10 cellular contexts compared by ENCODE assay signal in the genomic region with DNA sequence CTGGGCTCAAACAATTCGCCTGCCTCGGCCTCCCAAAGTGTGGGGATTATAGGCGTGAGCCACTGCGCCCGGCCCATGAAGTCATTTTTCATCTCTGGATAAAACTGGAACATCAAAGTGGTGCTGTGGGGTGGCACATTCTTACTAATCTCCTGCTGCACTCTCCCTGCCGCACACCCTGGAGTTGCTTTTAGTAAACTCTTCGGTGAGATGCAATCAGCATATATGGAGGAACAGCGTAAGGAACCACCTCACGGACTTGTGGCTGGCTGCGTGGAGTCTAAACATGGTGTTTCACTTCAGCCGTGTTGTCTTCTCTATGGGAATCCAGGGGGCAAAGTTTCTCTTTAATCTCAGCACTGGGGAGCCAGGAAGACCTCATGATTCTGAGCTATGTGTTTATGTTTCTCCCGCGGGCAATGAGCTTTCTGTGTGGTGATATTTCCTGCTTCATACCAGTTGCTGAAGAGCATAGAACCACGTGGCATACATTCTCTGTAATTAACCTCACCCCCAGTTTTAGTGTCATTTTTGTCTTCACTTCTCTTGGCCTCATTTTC.
DNase-seq lines count a peak whose midpoint lies in the region; ATAC-seq and TF ChIP-seq lines count a peak whose summit lies in the region.
"Had no signal": no experiment of that assay in that cellular context is flagged by ENCODE, and none has a peak within 500 bp of the region (broad histone marks: within the 10 kb centered on the region; RNA-seq: fewer than 3 reads in every experiment).

No MANE protein-coding gene starts in this region.

- no peak for TF ChIP-seq CTCF in SU-DHL-6 (IDR thresholded peaks at IDR 0.05; ENCODE audit: insufficient read depth, low read length, poor library complexity, severe bottlenecking)

- H3K79me2 ChIP-seq in SU-DHL-6 (ENCODE audit: insufficient read depth, low read length) = peaks cover 81% of the 10 kb centered on the region

- H3K9me3 ChIP-seq in SU-DHL-6 (ENCODE audit: insufficient read depth, low read length) = no peaks in the 10 kb centered on the region

- no peaks in the 10 kb centered on the region for H3K27me3 ChIP-seq in SU-DHL-6 (ENCODE audit: low read length)

- H3K27ac ChIP-seq in SU-DHL-6 (ENCODE audit: low read depth, low read length) = peak overlapping the region; percentile 99

- TF ChIP-seq POLR2A in GM18951 (IDR thresholded peaks at IDR 0.05; ENCODE audit: extremely low read depth, insufficient read depth, insufficient read length) (peak; percentile 47), erythroblast (IDR thresholded peaks at IDR 0.05; ENCODE audit: low read length) (peak; percentile 49)

- peaks cover 19% of the 10 kb centered on the region for H3K36me3 ChIP-seq in SU-DHL-6 (ENCODE audit: low read length)

- H3F3A ChIP-seq in SU-DHL-6 (ENCODE audit: insufficient read depth) = peaks cover 90% of the 10 kb centered on the region

- H3K27me3 Mint-ChIP-seq in stimulated activated naive B cell treated with anti-CD40 and anti-IgM and Interleukin-4, amounts not matched to agents 10 μg/mL and 1 μg/mL and 100 μg/mL, for 72 hours = no peaks in the 10 kb centered on the region

- H3K4me3 Mint-ChIP-seq in stimulated activated naive B cell treated with anti-CD40 and anti-IgM and Interleukin-4, amounts not matched to agents 10 μg/mL and 1 μg/mL and 100 μg/mL, for 72 hours = peak overlapping the region; percentile 72 to 95

- H3K9ac ChIP-seq in SU-DHL-6 (ENCODE audit: low read length) = peak overlapping the region; percentile 88

- peak overlapping the region; percentile 95 for H3K4me3 ChIP-seq in SU-DHL-6 (ENCODE audit: insufficient read depth, low read length, poor library complexity, severe bottlenecking)

- H4K20me1 ChIP-seq in SU-DHL-6 (ENCODE audit: low read depth, low read length) = no peaks in the 10 kb centered on the region

- in situ Hi-C loops in GM18951 (cut with MboI; ENCODE audit: low sequenced_read_pairs, unreplicated experiment) = loop anchor here (5.0 kb wide), 1 partner anchor 42 kb away; no protein-coding TSS in a partner anchor

- peak overlapping the region; percentile 98 for H3K4me2 ChIP-seq in SU-DHL-6 (ENCODE audit: low read depth, low read length, poor library complexity, severe bottlenecking)

- ATAC-seq in stimulated activated naive B cell treated with anti-CD40 and anti-IgM and Interleukin-4, amounts not matched to agents 10 μg/mL and 1 μg/mL and 100 μg/mL, for 72 hours (replicated peaks) = peak in 1 of 2 donors; percentile 24
- no peak for ATAC-seq in GM18519 (IDR thresholded peaks at IDR 0.05; ENCODE audit: low FRiP score, unreplicated experiment)

- peaks cover 52 to 77% of the 10 kb centered on the region in 2 donors for H3K4me1 Mint-ChIP-seq in stimulated activated naive B cell treated with anti-CD40 and anti-IgM and Interleukin-4, amounts not matched to agents 10 μg/mL and 1 μg/mL and 100 μg/mL, for 72 hours

- no peaks in the 10 kb centered on the region for H3K9me3 Mint-ChIP-seq in stimulated activated naive B cell treated with anti-CD40 and anti-IgM and Interleukin-4, amounts not matched to agents 10 μg/mL and 1 μg/mL and 100 μg/mL, for 72 hours

- DNase-seq in erythroblast (lab: John Stamatoyannopoulos, UW) (peak; percentile 4 to 20), NCI-H2081 treated with DMSO at 0.1 percent for 48 hours (lab: John Stamatoyannopoulos, UW) (no peak), NCI-H2029 treated with DMSO at 0.1 percent for 48 hours (lab: John Stamatoyannopoulos, UW) (no peak)
- DNase-seq in stimulated activated naive B cell treated with anti-CD40 and anti-IgM and Interleukin-4, amounts not matched to agents 10 μg/mL and 1 μg/mL and 100 μg/mL, for 72 hours = no peak
- DNase-seq: HCEC 1CT, islet precursor cell, NCI-H2171 had no signal

- H2AFZ ChIP-seq in SU-DHL-6 (ENCODE audit: low read depth, low read length, severe bottlenecking) = no peak overlapping the region

- no peaks in the 10 kb centered on the region for H3K9me2 ChIP-seq in SU-DHL-6 (replicated peaks; ENCODE audit: insufficient read depth, low read length)

- peaks cover 12 to 13% of the 10 kb centered on the region in 2 donors for H3K36me3 Mint-ChIP-seq in stimulated activated naive B cell treated with anti-CD40 and anti-IgM and Interleukin-4, amounts not matched to agents 10 μg/mL and 1 μg/mL and 100 μg/mL, for 72 hours

- H3K27ac Mint-ChIP-seq in stimulated activated naive B cell treated with anti-CD40 and anti-IgM and Interleukin-4, amounts not matched to agents 10 μg/mL and 1 μg/mL and 100 μg/mL, for 72 hours = peak overlapping the region; percentile 98

Comparison
In these comparisons a context has a peak if more than half of its experiments do, and no peak if none do; other contexts are left out.
1. DNase-seq: peak in erythroblast (2 of 2); none in stimulated activated naive B cell treated with anti-CD40 and anti-IgM and Interleukin-4, amounts not matched to agents 10 μg/mL and 1 μg/mL and 100 μg/mL, for 72 hours (single experiment), NCI-H2081 treated with DMSO at 0.1 percent for 48 hours (single experiment) and NCI-H2029 treated with DMSO at 0.1 percent for 48 hours (single experiment).